31 cellular contexts compared by ENCODE assay signal in genomic region chr1:245327842-245328241, GRCh38.
"Had no signal": no experiment of that assay in that cellular context is flagged by ENCODE, and none has a peak within 500 bp of the region (broad histone marks: within the 10 kb centered on the region; RNA-seq: fewer than 3 reads in every experiment).

No MANE protein-coding gene starts in this region.

- H3K4me3 ChIP-seq: adrenal gland, body of pancreas, colonic mucosa had no signal

- H3K27ac ChIP-seq: adrenal gland, body of pancreas, colonic mucosa, epithelial cell of prostate, WERI-Rb-1 had no signal

- FAIRE-seq: endometrium, endothelial cell of umbilical vein, frontal cortex had no signal

- H3K4me1 ChIP-seq: adrenal gland, body of pancreas, colonic mucosa had no signal

- H3K9me3 ChIP-seq: adrenal gland, body of pancreas, colonic mucosa had no signal

- H3K36me3 ChIP-seq: adrenal gland, colonic mucosa, WERI-Rb-1 had no signal

- ATAC-seq: activated CD4-positive, alpha-beta T cell treated with anti-CD3 and anti-CD28 coated beads for 36 hours; activated CD8-positive, alpha-beta memory T cell treated with anti-CD3 and anti-CD28 coated beads, Interleukin-2, amount 10 ng/mL, durations not matched to agents 7 days and 5 days; activated CD8-positive, alpha-beta T cell treated with anti-CD3 and anti-CD28 coated beads, Interleukin-2, amount 10 ng/mL, durations not matched to agents 7 days and 5 days; activated naive CD8-positive, alpha-beta T cell treated with anti-CD3 and anti-CD28 coated beads, Interleukin-2, amount 50 U/mL, for 24 hours; body of pancreas; esophagus mucosa; T-helper 17 cell had no signal

- DNase-seq: activated B cell treated with CpG ODN at 0.5 μM for 24 hours; activated CD4-positive, alpha-beta memory T cell treated with anti-CD3 and anti-CD28 coated beads for 36 hours; activated CD4-positive, alpha-beta T cell treated with anti-CD3 and anti-CD28 coated beads for 36 hours; activated CD4-positive, alpha-beta T cell treated with anti-CD3 and anti-CD28 coated beads, Interleukin-2, amount 10 ng/mL, durations not matched to agents 24 days and 14 days; activated CD4-positive, CD25-positive, alpha-beta regulatory T cell treated with anti-CD3 and anti-CD28 coated beads, Interleukin-2, amount 50 U/mL, for 72 hours; activated CD8-positive, alpha-beta memory T cell treated with anti-CD3 and anti-CD28 coated beads, Interleukin-2, amount 10 ng/mL, durations not matched to agents 7 days and 5 days; activated CD8-positive, alpha-beta memory T cell treated with anti-CD3 and anti-CD28 coated beads, Interleukin-2, amount 50 U/mL, for 4 hours; activated CD8-positive, alpha-beta T cell treated with anti-CD3 and anti-CD28 coated beads, Interleukin-2, amount 10 ng/mL, durations not matched to agents 7 days and 5 days; activated effector memory CD4-positive, alpha-beta T cell treated with anti-CD3 and anti-CD28 coated beads, Interleukin-2, amount 50 U/mL, for 16 hours; activated naive CD4-positive, alpha-beta T cell treated with anti-CD3 and anti-CD28 coated beads for 36 hours; activated naive CD8-positive, alpha-beta T cell treated with anti-CD3 and anti-CD28 coated beads for 36 hours; activated naive CD8-positive, alpha-beta T cell treated with anti-CD3 and anti-CD28 coated beads, Interleukin-2, amount 50 U/mL, for 24 hours; activated T-cell treated with anti-CD3 and anti-CD28 coated beads, Interleukin-2, amount 50 U/mL, for 1 hour; activated T-cell treated with anti-CD3 and anti-CD28 coated beads, Interleukin-2, amount 50 U/mL, for 48 hours; adrenal gland; amygdala; aorta; body of pancreas; caudate nucleus; colonic mucosa; effector CD8-positive, alpha-beta T cell; foreskin fibroblast; T-helper 1 cell; T-helper 17 cell; T1000; WERI-Rb-1 had no signal

- H3K27me3 ChIP-seq: adrenal gland, body of pancreas, colonic mucosa had no signal
